Comparison of ENCODE assay signal across 8 cellular contexts in the genomic region with DNA sequence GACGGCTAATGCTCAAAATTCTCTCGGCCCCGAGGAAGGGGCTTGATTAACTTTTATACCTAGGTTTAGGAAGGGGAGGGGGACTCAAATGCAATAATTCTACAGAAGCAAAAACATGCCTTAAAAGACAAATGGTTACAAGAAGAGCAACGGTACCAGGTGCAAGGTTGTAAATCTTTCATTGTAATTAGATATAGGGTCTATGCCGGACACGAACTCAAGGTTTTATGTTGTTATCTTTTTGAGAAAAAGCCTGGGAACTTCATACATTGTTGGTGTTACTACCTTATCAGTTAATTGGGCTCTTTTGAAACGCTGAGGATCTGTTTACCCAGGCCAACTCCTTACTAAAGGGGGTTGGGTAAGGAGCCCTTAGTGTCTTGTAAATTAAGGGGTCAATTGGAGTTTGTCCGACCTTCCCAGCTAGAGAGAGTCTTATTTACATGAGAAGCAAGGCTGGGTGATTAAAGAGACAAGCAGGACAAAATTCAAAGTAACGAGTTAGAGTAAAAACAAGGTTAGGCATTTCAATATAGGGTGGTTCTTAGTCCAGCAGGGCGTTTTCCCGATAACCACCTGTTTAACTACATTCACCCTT. TPM values are rescaled to one million over a fixed set of nuclear protein-coding genes. Genes with fewer than 3 reads are reported as not detected.
DNase-seq lines count a peak whose midpoint lies in the region; ATAC-seq and TF ChIP-seq lines count a peak whose summit lies in the region.
"Not testable (repeated sequence)": the region's sequence is repeated elsewhere in the genome, so short reads cannot be mapped to it uniquely, and the experiment has no call there.

No MANE protein-coding gene starts in this region.

- peak overlapping the region; percentile 65 for H3K9ac ChIP-seq in endodermal cell (ENCODE audit: extremely low read depth, low read length, poor library complexity, severe bottlenecking)
- not testable (repeated sequence) for H3K9ac ChIP-seq in iPS-15b (ENCODE audit: low read depth, low read length)

- not testable (repeated sequence) for H3K9me3 Mint-ChIP-seq in activated T-cell treated with anti-CD3 and anti-CD28 coated beads, Interleukin-2, amount 50 U/mL, for 72 hours; endodermal cell; progenitor cell of endocrine pancreas (ENCODE audit: low read depth)

- peaks cover 13 to 19% of the 10 kb centered on the region in 2 donors for H3K36me3 Mint-ChIP-seq in activated T-cell treated with anti-CD3 and anti-CD28 coated beads, Interleukin-2, amount 50 U/mL, for 72 hours (ENCODE audit: insufficient read depth in 2 of 2)
- H3K36me3 Mint-ChIP-seq in endodermal cell (ENCODE audit: low read depth); progenitor cell of endocrine pancreas (ENCODE audit: insufficient read depth): not testable (repeated sequence)

- H3K27ac Mint-ChIP-seq in activated T-cell treated with anti-CD3 and anti-CD28 coated beads, Interleukin-2, amount 50 U/mL, for 72 hours = peak overlapping the region; percentile 72
- H3K27ac Mint-ChIP-seq in endodermal cell (peak overlapping the region; percentile 90), progenitor cell of endocrine pancreas (peak overlapping the region; percentile 84)

- not testable (repeated sequence) for H4K20me1 ChIP-seq in OCI-LY7 (ENCODE audit: insufficient read depth, low read length)

- peak; percentile 76 for DNase-seq in ELF-1 (ENCODE audit: low read depth, low spot score)
- DNase-seq in OCI-LY7 (ENCODE audit: low spot score); activated T-cell treated with anti-CD3 and anti-CD28 coated beads, Interleukin-2, amount 50 U/mL, for 72 hours; progenitor cell of endocrine pancreas (ENCODE audit: low spot score, unreplicated experiment); suprapubic skin (ENCODE audit: low spot score in 2 of 2): not testable (repeated sequence)
- DNase-seq in endodermal cell = peak; percentile 53

- not testable (repeated sequence) for ATAC-seq in activated T-cell treated with anti-CD3 and anti-CD28 coated beads, Interleukin-2, amount 50 U/mL, for 72 hours (replicated peaks in 1 of 2)

- CTCF ChIA-PET in OCI-LY7 (lab: Charles Lee; ENCODE audit: unreplicated experiment) = interaction anchor here (0.6 kb wide), 1 partner anchor 9 kb away, joined by 3 read pairs; no protein-coding TSS in a partner anchor

- WGBS in endodermal cell (ENCODE audit: insufficient coverage in 1 of 2, insufficient read length in 1 of 2), 2 experiments = 7 to 24% methylated on average over 7 to 11 of the region's 11 CpGs
- WGBS in mesodermal cell (ENCODE audit: insufficient coverage in 2 of 2), 2 experiments = 6 to 22% methylated on average over 5 to 6 of the region's 11 CpGs
- 79% methylated on average over 11 of the region's 11 CpGs for WGBS in suprapubic skin

- H3K27me3 ChIP-seq in endodermal cell (ENCODE audit: control insufficient read depth, insufficient read depth, low read length, poor library complexity, severe bottlenecking); iPS-15b (ENCODE audit: control insufficient read depth, insufficient read depth, low read length); suprapubic skin: not testable (repeated sequence)

- POLR2A ChIA-PET in OCI-LY7 (lab: Charles Lee) = interaction anchor here (0.7 to 6.7 kb wide), 3 partner anchors 64 to 825 kb away, joined by 3 to 93 read pairs (median 6); a partner anchor contains a TSS

- H3K4me3 ChIP-seq in OCI-LY7 (ENCODE audit: low read depth, low read length, poor library complexity, severe bottlenecking); suprapubic skin: not testable (repeated sequence)
- H3K4me3 ChIP-seq in endodermal cell (ENCODE audit: low read length) (peak overlapping the region; percentile 75), iPS-15b (ENCODE audit: low read depth, low read length) (peak overlapping the region; percentile 44), mesodermal cell (ENCODE audit: extremely low read depth, insufficient read depth, low read length, poor library complexity, severe bottlenecking) (peak overlapping the region; percentile 25)

- peaks cover 15% of the 10 kb centered on the region for H3K36me3 ChIP-seq in OCI-LY7 (ENCODE audit: insufficient read depth, low read length)
- H3K36me3 ChIP-seq in endodermal cell (ENCODE audit: control insufficient read depth, insufficient read depth, low read length); iPS-15b (ENCODE audit: control insufficient read depth, insufficient read depth, low read length); mesodermal cell (ENCODE audit: control insufficient read depth, insufficient read depth, low read length); suprapubic skin: not testable (repeated sequence)

- BruUV-seq in OCI-LY7 (replicated peaks; lab: Mats Ljungman, UMichigan) = not testable (repeated sequence)

- TF ChIP-seq POLR2A in suprapubic skin (IDR thresholded peaks at IDR 0.05) = not testable (repeated sequence)

- TF ChIP-seq CTCF in OCI-LY7 (conservative IDR thresholded peaks at IDR 0.05; ENCODE audit: low read length); endodermal cell (conservative IDR thresholded peaks at IDR 0.05); progenitor cell of endocrine pancreas (IDR thresholded peaks at IDR 0.05; ENCODE audit: unreplicated experiment); suprapubic skin (IDR thresholded peaks at IDR 0.05): not testable (repeated sequence)

- H3K27ac ChIP-seq in OCI-LY7 (ENCODE audit: low read depth, low read length, poor library complexity, severe bottlenecking) (peak overlapping the region; percentile 8), endodermal cell (ENCODE audit: low read depth, low read length) (peak overlapping the region; percentile 52), mesodermal cell (ENCODE audit: low read depth, low read length, severe bottlenecking) (peak overlapping the region; percentile 82), suprapubic skin (peak overlapping the region; percentile 66)

- peaks cover 51% of the 10 kb centered on the region for H3K4me1 ChIP-seq in OCI-LY7 (ENCODE audit: insufficient read depth, low read length, poor library complexity, severe bottlenecking)
- H3K4me1 ChIP-seq in endodermal cell (ENCODE audit: control insufficient read depth, insufficient read depth, low read length) = peaks cover 24% of the 10 kb centered on the region
- H3K4me1 ChIP-seq in iPS-15b (ENCODE audit: control insufficient read depth, insufficient read depth, low read length) = peaks cover 27% of the 10 kb centered on the region
- H3K4me1 ChIP-seq in mesodermal cell (ENCODE audit: control insufficient read depth, insufficient read depth, low read length, poor library complexity, severe bottlenecking) = peaks cover 24% of the 10 kb centered on the region
- H3K4me1 ChIP-seq in suprapubic skin = peaks cover 60% of the 10 kb centered on the region

- H3K4me2 ChIP-seq in OCI-LY7 (ENCODE audit: low read length) = peak overlapping the region; percentile 52

- TF ChIP-seq EP300 in suprapubic skin (IDR thresholded peaks at IDR 0.05) = not testable (repeated sequence)

- peak overlapping the region in 1 of 2 donors; percentile 31 for H3K4me3 Mint-ChIP-seq in activated T-cell treated with anti-CD3 and anti-CD28 coated beads, Interleukin-2, amount 50 U/mL, for 72 hours
- H3K4me3 Mint-ChIP-seq in endodermal cell = peak overlapping the region; percentile 50
- peak overlapping the region; percentile 54 for H3K4me3 Mint-ChIP-seq in progenitor cell of endocrine pancreas (ENCODE audit: low read depth)

- not testable (repeated sequence) for H3K27me3 Mint-ChIP-seq in activated T-cell treated with anti-CD3 and anti-CD28 coated beads, Interleukin-2, amount 50 U/mL, for 72 hours (ENCODE audit: low read depth); endodermal cell (ENCODE audit: insufficient read depth); progenitor cell of endocrine pancreas

- peak overlapping the region; percentile 65; the same call in 1 of the 2 replicates for H2AFZ ChIP-seq in OCI-LY7 (ENCODE audit: low read length)

- intact Hi-C loops in OCI-LY7 (cut with micrococcal nuclease; ENCODE audit: unreplicated experiment) = loop anchor here (5.0 to 10.0 kb wide), 2 partner anchors 74 to 442 kb away; a partner anchor contains a TSS

- not testable (repeated sequence) for H3K9me3 ChIP-seq in OCI-LY7 (ENCODE audit: low read length); endodermal cell (ENCODE audit: control insufficient read depth, low read length); iPS-15b (ENCODE audit: control insufficient read depth, insufficient read depth, low read length); mesodermal cell (ENCODE audit: control insufficient read depth, low read length); suprapubic skin

- H3K9me2 ChIP-seq in OCI-LY7 (ENCODE audit: insufficient read depth, low read length) = not testable (repeated sequence)

- peaks cover 25% of the 10 kb centered on the region for H3K79me2 ChIP-seq in OCI-LY7 (ENCODE audit: insufficient read depth, low read depth, low read length)

- peaks cover 45% of the 10 kb centered on the region for H3K4me1 Mint-ChIP-seq in activated T-cell treated with anti-CD3 and anti-CD28 coated beads, Interleukin-2, amount 50 U/mL, for 72 hours (ENCODE audit: low read depth)
- H3K4me1 Mint-ChIP-seq in endodermal cell (peaks cover 58% of the 10 kb centered on the region), progenitor cell of endocrine pancreas (ENCODE audit: low read depth) (peaks cover 33% of the 10 kb centered on the region)

RNA-seq across cellular contexts. Expression of a gene that starts 3.4 kb away (rescaled TPM):
- total RNA-seq in OCI-LY7 (2014; rRNA removed; shearing (Covaris generic)) = 96.5 and 99.3 TPM in 2 replicates
- total RNA-seq in OCI-LY7 (2022) = 271 and 318 TPM in 2 replicates
- total RNA-seq in activated T-cell treated with anti-CD3 and anti-CD28 coated beads, Interleukin-2, amount 50 U/mL, for 72 hours = 100 to 1,000 TPM; 311 to 326 TPM
- total RNA-seq in endodermal cell = 10 to 100 TPM; 10.4 to 11.9 TPM
- 8.3 TPM for polyA plus RNA-seq in endodermal cell (2013, experiment 1 of 2)
- 10.8 TPM for polyA plus RNA-seq in endodermal cell (2013, experiment 2 of 2)
- polyA plus RNA-seq in mesodermal cell (2013, experiment 1 of 2) = 145 TPM
- 138 TPM for polyA plus RNA-seq in mesodermal cell (2013, experiment 2 of 2)
- 8.9 and 9.5 TPM in 2 replicates for total RNA-seq in progenitor cell of endocrine pancreas
- 10 to 100 TPM; 52.3 to 70.4 (median 66.0) TPM for total RNA-seq in suprapubic skin

Comparison
In these comparisons a context has a peak if more than half of its experiments do, and no peak if none do; other contexts are left out.
1. H3K27ac ChIP-seq: peak in every context shown above with its lines; median percentile 82 in mesodermal cell; 66 in suprapubic skin; 52 in endodermal cell; 8 in OCI-LY7.